ENCODE assay signal across 17 cellular contexts in genomic region chr7:112370436-112370835, GRCh38.
DNase-seq lines count a peak whose midpoint lies in the region; ATAC-seq, FAIRE-seq and TF ChIP-seq lines count a peak whose summit lies in the region.
"Had no signal": no experiment of that assay in that cellular context is flagged by ENCODE, and none has a peak within 500 bp of the region (broad histone marks: within the 10 kb centered on the region; RNA-seq: fewer than 3 reads in every experiment).

No MANE protein-coding gene starts in this region.

- no peak overlapping the region for H3K18ac ChIP-seq in mesenchymal stem cell (ENCODE audit: low read depth in 1 of 2, low read length in 2 of 2)

- no peak overlapping the region for H3K9ac ChIP-seq in K562 (ENCODE audit: insufficient read depth in 1 of 2, low read depth in 2 of 2, low read length in 2 of 2)
- H3K9ac ChIP-seq in mesenchymal stem cell (ENCODE audit: low read length), result no peak overlapping the region

- H3K79me2 ChIP-seq in K562 (ENCODE audit: control insufficient read depth, insufficient read depth, low read length), result no peaks in the 10 kb centered on the region

- TF ChIP-seq CTCF in K562 (IDR thresholded peaks at IDR 0.05 in 2 of 3, conservative IDR thresholded peaks at IDR 0.05 in 1 of 3; ENCODE audit: insufficient read depth in 2 of 3, low read depth in 1 of 3, low read length in 3 of 3) (no peak), omental fat pad (IDR thresholded peaks at IDR 0.05) (no peak)

- H3K27me3 ChIP-seq in K562 (ENCODE audit: control insufficient read depth in 2 of 2, insufficient read depth in 2 of 2, low read length in 2 of 2), result peaks cover 7 to 16% of the 10 kb centered on the region in 2 experiments
- no peaks in the 10 kb centered on the region for H3K27me3 ChIP-seq in mesenchymal stem cell (ENCODE audit: control insufficient read depth in 1 of 2, insufficient read depth in 1 of 2, low read length in 2 of 2)
- H3K27me3 ChIP-seq: breast epithelium, right lobe of liver had no signal

- no peak overlapping the region for H3K27ac ChIP-seq in K562 (ENCODE audit: extremely low read depth, low read depth, low read length)
- no peak overlapping the region for H3K27ac ChIP-seq in mesenchymal stem cell (ENCODE audit: low read length, poor library complexity, severe bottlenecking)
- H3K27ac ChIP-seq: breast epithelium, epithelial cell of prostate, HL-60, right lobe of liver had no signal

- no peak overlapping the region for H2AK5ac ChIP-seq in mesenchymal stem cell (ENCODE audit: low read length, severe bottlenecking)

- H3K4me2 ChIP-seq in K562 (ENCODE audit: insufficient read depth, low read length) (no peak overlapping the region), mesenchymal stem cell (ENCODE audit: low read length, poor library complexity, severe bottlenecking) (no peak overlapping the region)

- H3K9me3 ChIP-seq in K562 (replicated peaks; ENCODE audit: control insufficient read depth, insufficient read depth, low read depth, low read length) (no peaks in the 10 kb centered on the region), mesenchymal stem cell (ENCODE audit: control insufficient read depth, low read length) (no peaks in the 10 kb centered on the region)
- H3K9me3 ChIP-seq: breast epithelium, right lobe of liver had no signal

- no peaks in the 10 kb centered on the region for H3K79me1 ChIP-seq in mesenchymal stem cell (replicated peaks; ENCODE audit: low read length, poor library complexity, severe bottlenecking)

- TF ChIP-seq POLR2A in GM12891 (IDR thresholded peaks at IDR 0.05; ENCODE audit: low read depth, low read length) (no peak), K562 (conservative IDR thresholded peaks at IDR 0.05) (no peak)

- intact Hi-C loops in K562 (cut with micrococcal nuclease), result no loop called here

- no peak overlapping the region for H3K14ac ChIP-seq in mesenchymal stem cell (ENCODE audit: low read length in 2 of 2)

- no peaks in the 10 kb centered on the region for H4K20me1 ChIP-seq in K562 (replicated peaks; ENCODE audit: control insufficient read depth, insufficient read depth, low read length)

- no peak for DNase-seq in GM12891 (ENCODE audit: insufficient read length, low spot score)
- peak; percentile 47 for DNase-seq in NCI-H146 treated with DMSO at 0.1 percent for 48 hours (lab: John Stamatoyannopoulos, UW; ENCODE audit: unreplicated experiment)
- no peak for DNase-seq in K562 (ENCODE audit: extremely low read depth in 1 of 4, low spot score in 3 of 4)
- DNase-seq in omental fat pad (ENCODE audit: low spot score), result no peak
- DNase-seq in superior temporal gyrus (ENCODE audit: extremely low spot score), result no peak
- DNase-seq in activated CD8-positive, alpha-beta memory T cell treated with anti-CD3 and anti-CD28 coated beads, Interleukin-2, amount 50 U/mL, for 48 hours, result no peak
- DNase-seq in mesenchymal stem cell, result no peak
- DNase-seq: AML-193; HCEC 1CT; MV-4-11; NCI-H774; right lobe of liver; stimulated activated naive CD8-positive, alpha-beta T cell treated with anti-CD3 and anti-CD28 coated beads, Interleukin-15, amount 100 ng/mL, for 72 hours had no signal

- no peak overlapping the region for H2BK12ac ChIP-seq in mesenchymal stem cell (ENCODE audit: low read length in 2 of 2)

- H2BK120ac ChIP-seq in mesenchymal stem cell (ENCODE audit: low read depth, low read length), result no peak overlapping the region

- FAIRE-seq in GM12891 (lab: Jason Lieb, UNC), result peak; percentile 9
- FAIRE-seq in K562 (lab: Jason Lieb, UNC), result no peak

- no peak overlapping the region for H3K23ac ChIP-seq in mesenchymal stem cell (ENCODE audit: low read length in 2 of 2)

- no peaks in the 10 kb centered on the region for H3K4me1 ChIP-seq in K562 (replicated peaks in 1 of 2; ENCODE audit: control insufficient read depth in 2 of 2, insufficient read depth in 2 of 2, low read length in 2 of 2)
- H3K4me1 ChIP-seq in mesenchymal stem cell (ENCODE audit: control insufficient read depth, insufficient read depth, low read depth, low read length), result no peaks in the 10 kb centered on the region
- H3K4me1 ChIP-seq: breast epithelium, right lobe of liver had no signal

- 0% methylated on average over 2 of the region's 2 CpGs for WGBS in K562 (ENCODE audit: insufficient coverage, low coverage, missing lambda C conversion rate)
- WGBS in mesenchymal stem cell, result 76% methylated on average over 2 of the region's 2 CpGs

- H2AFZ ChIP-seq in K562 (ENCODE audit: low read depth, low read length), result no peak overlapping the region
- H2AFZ ChIP-seq in mesenchymal stem cell (ENCODE audit: low read depth, low read length), result no peak overlapping the region

- BruUV-seq in K562 (replicated peaks; lab: Mats Ljungman, UMichigan), result no TSS peak

- H3K36me3 ChIP-seq in K562 (ENCODE audit: control insufficient read depth, insufficient read depth, low read length), result no peaks in the 10 kb centered on the region
- H3K36me3 ChIP-seq in mesenchymal stem cell (ENCODE audit: control insufficient read depth in 1 of 2, insufficient read depth in 2 of 2, low read depth in 1 of 2, low read length in 2 of 2), result no peaks in the 10 kb centered on the region
- H3K36me3 ChIP-seq: breast epithelium, right lobe of liver had no signal

- POLR2A ChIA-PET in K562 (lab: Yijun Ruan, JAX), result interaction anchor here (0.6 to 1.3 kb wide), 3 partner anchors 14 to 145 kb away, joined by 3 to 4 read pairs (median 3); no protein-coding TSS in a partner anchor

- in situ Hi-C loops in K562 (cut with MboI), result no loop called here

- H4K91ac ChIP-seq in mesenchymal stem cell (ENCODE audit: low read length), result no peak overlapping the region

- H4K8ac ChIP-seq in mesenchymal stem cell (ENCODE audit: low read length), result no peak overlapping the region

- no peak overlapping the region for H2BK5ac ChIP-seq in mesenchymal stem cell (ENCODE audit: low read depth, low read length, poor library complexity, severe bottlenecking)

- H3K4ac ChIP-seq in mesenchymal stem cell (ENCODE audit: low read depth in 1 of 2, low read length in 2 of 2), result no peak overlapping the region

- H3K9me1 ChIP-seq in K562 (ENCODE audit: control insufficient read depth, insufficient read depth, low read length), result no peaks in the 10 kb centered on the region

- no peak for TF ChIP-seq RAD21 in K562 (CRISPR knock-in tag; conservative IDR thresholded peaks at IDR 0.05 in 1 of 2, IDR thresholded peaks at IDR 0.05 in 1 of 2)

- ATAC-seq in K562 (no peak), omental fat pad (ENCODE audit: low FRiP score) (peak; percentile 28)
- ATAC-seq: activated CD4-positive, CD25-positive, alpha-beta regulatory T cell treated with anti-CD3 and anti-CD28 coated beads, Interleukin-2, amount 50 U/mL, for 24 hours; right lobe of liver; stimulated activated naive CD8-positive, alpha-beta T cell treated with anti-CD3 and anti-CD28 coated beads, Interleukin-15, amount 100 ng/mL, for 72 hours had no signal

- no peak overlapping the region for H2BK15ac ChIP-seq in mesenchymal stem cell (ENCODE audit: low read depth, poor library complexity, severe bottlenecking)

- TF ChIP-seq EP300 in K562 (IDR thresholded peaks at IDR 0.05; ENCODE audit: low read length), result no peak

- H3K4me3 ChIP-seq in K562 (no peak overlapping the region), mesenchymal stem cell (ENCODE audit: insufficient read depth in 1 of 2, low read depth in 1 of 2, low read length in 2 of 2) (no peak overlapping the region)
- H3K4me3 ChIP-seq: breast epithelium, right lobe of liver had no signal

- CTCF ChIA-PET in K562 (lab: Yijun Ruan, JAX; ENCODE audit: low intra/inter-chr PET ratio), result no interaction called here

TF ChIP-seq in GM12891, 5 proteins besides CTCF, POLR2A, EP300 and RAD21:
- no peak for TF ChIP-seq SPI1 (IDR thresholded peaks at IDR 0.05; ENCODE audit: low read depth, low read length)
- no peak for TF ChIP-seq PAX5 (IDR thresholded peaks at IDR 0.05; ENCODE audit: insufficient read depth, low read length, severe bottlenecking)
- TF ChIP-seq POLR2AphosphoS5 (IDR thresholded peaks at IDR 0.05; ENCODE audit: low read depth, low read length), result no peak
- no peak for TF ChIP-seq TAF1 (IDR thresholded peaks at IDR 0.05; ENCODE audit: low read depth, low read length)
- no peak for TF ChIP-seq POU2F2 (IDR thresholded peaks at IDR 0.05; ENCODE audit: low read depth, low read length)

TF ChIP-seq in K562, 482 proteins besides CTCF, POLR2A, EP300 and RAD21 (continues in another document):
- no peak for TF ChIP-seq ZNF280A (IDR thresholded peaks at IDR 0.05; ENCODE audit: low read depth, partially characterized antibody)
- TF ChIP-seq ZNF311 (CRISPR knock-in tag; IDR thresholded peaks at IDR 0.05), result no peak
- no peak for TF ChIP-seq ZNF717 (CRISPR knock-in tag; IDR thresholded peaks at IDR 0.05)
- no peak for TF ChIP-seq NFYB (IDR thresholded peaks at IDR 0.05; ENCODE audit: extremely low read depth, insufficient read length)
- TF ChIP-seq NFIC (IDR thresholded peaks at IDR 0.05), result peak; percentile 41; the same call in 1 of the 2 replicates
- no peak for TF ChIP-seq ZNF445 (CRISPR knock-in tag; IDR thresholded peaks at IDR 0.05; ENCODE audit: low read depth)
- TF ChIP-seq ZNF224 (CRISPR knock-in tag; IDR thresholded peaks at IDR 0.05), result no peak
